15 cellular contexts compared by ENCODE assay signal in the genomic region with DNA sequence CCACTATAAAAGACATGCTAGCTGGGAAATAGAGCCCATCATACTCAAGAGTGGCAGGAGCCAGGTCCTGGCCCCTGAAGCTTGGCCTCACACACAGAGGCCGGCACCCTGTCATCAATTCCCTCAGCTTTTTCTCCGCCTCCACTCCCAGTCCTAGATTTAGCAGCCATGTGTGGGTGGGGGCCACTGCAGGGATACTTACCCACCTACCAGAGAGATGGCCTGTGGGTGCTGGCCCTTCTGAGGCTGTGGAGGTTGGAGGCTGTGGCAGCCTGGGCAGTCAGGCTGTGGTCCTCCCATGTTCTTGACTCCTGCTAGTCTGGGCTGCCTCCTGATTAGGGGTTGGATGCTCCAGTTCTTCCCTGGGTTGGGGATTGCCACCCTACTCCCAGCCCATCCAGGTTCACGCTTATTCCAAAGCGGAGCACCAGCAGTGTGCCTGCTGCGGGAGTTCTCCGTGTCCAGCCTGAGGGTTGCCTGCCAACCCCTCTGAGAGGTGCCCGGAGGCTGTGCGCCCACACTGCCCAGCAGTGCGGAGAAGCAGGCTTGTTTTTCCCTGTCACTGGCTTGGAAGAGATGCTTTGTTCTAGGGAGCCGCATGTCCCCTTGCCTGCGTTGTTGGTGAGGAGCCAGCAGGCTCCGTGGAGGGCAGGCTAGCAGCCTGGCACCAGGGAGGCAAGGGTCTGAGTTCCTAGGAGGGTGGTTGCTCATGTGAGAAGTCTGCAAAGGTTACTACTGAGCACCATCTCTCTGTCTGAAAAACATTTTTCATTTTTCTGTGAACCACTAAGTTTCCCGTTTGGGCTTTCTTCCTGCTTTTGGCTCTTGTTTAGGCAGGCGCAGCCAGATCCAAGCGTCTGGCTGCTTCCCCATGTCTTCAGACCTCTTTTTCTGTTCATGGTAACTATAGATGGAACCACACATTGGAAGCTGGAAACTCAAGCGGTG. TPM values are rescaled to one million over a fixed set of nuclear protein-coding genes. Genes with fewer than 3 reads are reported as not detected.
DNase-seq lines count a peak whose midpoint lies in the region; ATAC-seq, FAIRE-seq and TF ChIP-seq lines count a peak whose summit lies in the region.
"Had no signal": no experiment of that assay in that cellular context is flagged by ENCODE, and none has a peak within 500 bp of the region (broad histone marks: within the 10 kb centered on the region; RNA-seq: fewer than 3 reads in every experiment).

No MANE protein-coding gene starts in this region.

- peaks cover 11 to 17% of the 10 kb centered on the region in 2 donors for H3K4me1 ChIP-seq in ascending aorta
- H3K4me1 ChIP-seq in gastroesophageal sphincter: peaks cover 0 to 28% (median 0%) of the 10 kb centered on the region in 3 donors
- H3K4me1 ChIP-seq in mesenchymal stem cell (ENCODE audit: control insufficient read depth, insufficient read depth, low read depth, low read length): peaks cover 26% of the 10 kb centered on the region
- H3K4me1 ChIP-seq in foreskin keratinocyte: peaks cover 34% of the 10 kb centered on the region

- H3K27me3 ChIP-seq in ascending aorta: no peaks in the 10 kb centered on the region
- H3K27me3 ChIP-seq in gastroesophageal sphincter: no peaks in the 10 kb centered on the region
- no peaks in the 10 kb centered on the region for H3K27me3 ChIP-seq in mesenchymal stem cell (ENCODE audit: control insufficient read depth in 1 of 2, insufficient read depth in 1 of 2, low read length in 2 of 2)
- no peaks in the 10 kb centered on the region for H3K27me3 ChIP-seq in foreskin keratinocyte

- TF ChIP-seq CTCF in ascending aorta (IDR thresholded peaks at IDR 0.05) (no peak), gastroesophageal sphincter (IDR thresholded peaks at IDR 0.05) (no peak), foreskin keratinocyte (conservative IDR thresholded peaks at IDR 0.05) (no peak)

- no peak overlapping the region for H2AK5ac ChIP-seq in mesenchymal stem cell (ENCODE audit: low read length, severe bottlenecking)

- no peak overlapping the region for H3K4me2 ChIP-seq in mesenchymal stem cell (ENCODE audit: low read length, poor library complexity, severe bottlenecking)

- TF ChIP-seq EP300 in gastroesophageal sphincter (IDR thresholded peaks at IDR 0.05): no peak

- no peaks in the 10 kb centered on the region for H3K9me3 ChIP-seq in ascending aorta
- H3K9me3 ChIP-seq in gastroesophageal sphincter: no peaks in the 10 kb centered on the region
- no peaks in the 10 kb centered on the region for H3K9me3 ChIP-seq in mesenchymal stem cell (ENCODE audit: control insufficient read depth, low read length)

- H3K14ac ChIP-seq in mesenchymal stem cell (ENCODE audit: low read length in 2 of 2): no peak overlapping the region

- intact Hi-C loops in ascending aorta (cut with DNase I): no loop called here

- H3K36me3 ChIP-seq in ascending aorta (peaks cover 12 to 13% of the 10 kb centered on the region in 2 donors), gastroesophageal sphincter (peaks cover 0 to 41% of the 10 kb centered on the region in 2 donors), mesenchymal stem cell (ENCODE audit: control insufficient read depth in 1 of 2, insufficient read depth in 2 of 2, low read depth in 1 of 2, low read length in 2 of 2) (peaks cover 0 to 19% of the 10 kb centered on the region in 2 experiments)

- H2BK15ac ChIP-seq in mesenchymal stem cell (ENCODE audit: low read depth, poor library complexity, severe bottlenecking): no peak overlapping the region

- no peak for TF ChIP-seq POLR2A in gastroesophageal sphincter (IDR thresholded peaks at IDR 0.05)

- H4K8ac ChIP-seq in mesenchymal stem cell (ENCODE audit: low read length): peak overlapping the region; percentile 61

- no peak overlapping the region for H2BK120ac ChIP-seq in mesenchymal stem cell (ENCODE audit: low read depth, low read length)

- H3K23ac ChIP-seq in mesenchymal stem cell (ENCODE audit: low read length in 2 of 2): peak overlapping the region in 1 of 2 experiments; percentile 34

- H4K91ac ChIP-seq in mesenchymal stem cell (ENCODE audit: low read length): no peak overlapping the region

- peak overlapping the region; percentile 31 to 51 for H3K4me3 ChIP-seq in ascending aorta
- H3K4me3 ChIP-seq in gastroesophageal sphincter: no peak overlapping the region
- no peak overlapping the region for H3K4me3 ChIP-seq in mesenchymal stem cell (ENCODE audit: insufficient read depth in 1 of 2, low read depth in 1 of 2, low read length in 2 of 2)
- H3K4me3 ChIP-seq: lung had no signal

- DNase-seq in ascending aorta (ENCODE audit: low spot score in 2 of 2) (peak in 1 of 2 donors; percentile 68), mesenchymal stem cell (no peak), substantia nigra (lab: John Stamatoyannopoulos, UW) (peak in 42 of 49 donors; percentile 16 to 79 (median 52)), HTR-8/SVneo (ENCODE audit: insufficient read length, low spot score) (no peak), foreskin keratinocyte (no peak)
- DNase-seq in activated effector memory CD4-positive, alpha-beta T cell treated with Interleukin-2 at 50 U/mL for 16 hours: no peak
- DNase-seq: activated CD4-positive, alpha-beta T cell treated with anti-CD3 and anti-CD28 coated beads, Interleukin-2, amount 50 U/mL, for 1 hour; COR-L47; EL; natural killer cell; retina had no signal

- no peak overlapping the region for H2BK5ac ChIP-seq in mesenchymal stem cell (ENCODE audit: low read depth, low read length, poor library complexity, severe bottlenecking)

- H3K79me1 ChIP-seq in mesenchymal stem cell (replicated peaks; ENCODE audit: low read length, poor library complexity, severe bottlenecking): peaks cover 44% of the 10 kb centered on the region

- WGBS in gastroesophageal sphincter (ENCODE audit: low coverage in 1 of 2), 2 donors: 50 to 63% methylated on average over 1 to 8 of the region's 16 CpGs
- 96% methylated on average over 15 of the region's 16 CpGs for WGBS in mesenchymal stem cell

- no peak overlapping the region for H2BK12ac ChIP-seq in mesenchymal stem cell (ENCODE audit: low read length in 2 of 2)

- peak overlapping the region; percentile 81 to 82 for H3K27ac ChIP-seq in ascending aorta
- H3K27ac ChIP-seq in gastroesophageal sphincter: peak overlapping the region in 3 of 4 donors; percentile 7 to 53 (median 49)
- H3K27ac ChIP-seq in mesenchymal stem cell (ENCODE audit: low read length, poor library complexity, severe bottlenecking): no peak overlapping the region
- H3K27ac ChIP-seq in substantia nigra (ENCODE audit: low read depth, low read length, poor library complexity, severe bottlenecking): peak overlapping the region; percentile 46
- no peak overlapping the region for H3K27ac ChIP-seq in foreskin keratinocyte

- no peak overlapping the region for H3K18ac ChIP-seq in mesenchymal stem cell (ENCODE audit: low read depth in 1 of 2, low read length in 2 of 2)

- ATAC-seq in gastroesophageal sphincter (peak; percentile 23), foreskin keratinocyte (no peak), HG02852 (IDR thresholded peaks at IDR 0.05; ENCODE audit: unreplicated experiment) (no peak)

- no peak for FAIRE-seq in HTR-8/SVneo (lab: Jason Lieb, UNC)
- FAIRE-seq: bronchial epithelial cell had no signal

- H3K4ac ChIP-seq in mesenchymal stem cell (ENCODE audit: low read depth in 1 of 2, low read length in 2 of 2): no peak overlapping the region

- H3K9ac ChIP-seq in mesenchymal stem cell (ENCODE audit: low read length): peak overlapping the region; percentile 19

- no peak overlapping the region for H2AFZ ChIP-seq in mesenchymal stem cell (ENCODE audit: low read depth, low read length)

RNA-seq across cellular contexts. Expression of a gene that starts 7.5 kb away (rescaled TPM):
- total RNA-seq in ascending aorta (11.9 TPM), gastroesophageal sphincter (1 to 10 TPM; 6.5 to 9.6 (median 7.5) TPM), foreskin keratinocyte (11.7 and 14.7 TPM in 2 replicates)
- polyA plus RNA-seq in mesenchymal stem cell (2013, experiment 1 of 2): 1.7 TPM
- polyA plus RNA-seq in mesenchymal stem cell (2013, experiment 2 of 2): 1.7 TPM
- 5.6 and 7.1 TPM in 2 replicates for polyA plus RNA-seq in foreskin keratinocyte

Comparison
In these comparisons a context has a peak if more than half of its experiments do, and no peak if none do; other contexts are left out.
1. DNase-seq: peak in substantia nigra (42 of 49); none in mesenchymal stem cell (single experiment), HTR-8/SVneo (single experiment), foreskin keratinocyte (0 of 2) and activated effector memory CD4-positive, alpha-beta T cell treated with Interleukin-2 at 50 U/mL for 16 hours (single experiment).
2. H3K27ac ChIP-seq: peak in ascending aorta (2 of 2), gastroesophageal sphincter (3 of 4) and substantia nigra (single experiment); none in mesenchymal stem cell (single experiment) and foreskin keratinocyte (single experiment).
3. H3K4me3 ChIP-seq: peak in ascending aorta (2 of 2); none in gastroesophageal sphincter (0 of 2) and mesenchymal stem cell (0 of 2).